In the genomic region with DNA sequence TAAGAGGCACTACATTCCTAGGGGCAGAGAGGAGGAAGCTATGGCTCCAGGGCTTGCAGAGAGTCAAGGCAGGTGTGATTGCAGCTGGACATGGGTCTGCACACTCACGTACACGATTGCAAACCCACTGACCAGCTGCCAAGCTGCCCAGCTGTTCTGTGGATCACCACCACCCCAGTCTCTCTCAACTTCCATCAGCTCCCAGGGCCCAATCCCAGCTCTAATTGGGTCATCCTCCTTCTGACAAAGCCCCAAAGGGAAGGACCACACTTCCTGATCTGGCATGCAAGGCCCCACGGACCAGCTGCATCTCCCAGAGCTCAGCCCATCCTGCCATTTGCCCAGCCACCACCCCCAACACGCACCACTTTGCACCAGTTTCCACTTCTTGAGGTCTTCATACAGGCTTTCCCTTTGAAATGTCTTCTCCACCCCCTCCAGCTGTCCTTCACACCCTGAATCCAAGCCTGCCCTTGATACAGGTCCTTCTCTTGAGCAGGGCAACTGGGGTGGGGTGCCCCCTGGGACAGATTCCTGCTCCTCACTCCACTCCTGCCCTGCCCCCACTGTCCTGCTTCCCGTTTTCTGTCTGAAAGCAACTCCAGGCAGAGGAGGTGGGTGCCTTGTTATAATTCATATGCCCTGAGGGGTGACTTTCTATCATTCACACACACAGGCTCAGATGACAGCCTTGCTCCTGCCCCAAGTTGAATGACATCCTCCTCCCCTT, we compare ENCODE assay signal across 11 cellular contexts.
DNase-seq lines count a peak whose midpoint lies in the region; ATAC-seq, FAIRE-seq and TF ChIP-seq lines count a peak whose summit lies in the region.
"Had no signal": no experiment of that assay in that cellular context is flagged by ENCODE, and none has a peak within 500 bp of the region (broad histone marks: within the 10 kb centered on the region; RNA-seq: fewer than 3 reads in every experiment).

No MANE protein-coding gene starts in this region.

- H3K36me3 Mint-ChIP-seq in CD4-positive, CD25-positive, alpha-beta regulatory T cell = no peaks in the 10 kb centered on the region
- H3K36me3 Mint-ChIP-seq in neural progenitor cell = no peaks in the 10 kb centered on the region

- H3K14ac ChIP-seq in IMR-90 (replicated peaks; ENCODE audit: low read depth, low read length) = no peak overlapping the region; the same call in 1 of the 2 replicates

- WGBS in IMR-90 (ENCODE audit: extremely low coverage in 2 of 2, insufficient read length in 1 of 2), 2 experiments = 86% methylated on average over 3 of the region's 5 CpGs; no CpG with 5 or more reads in 1 of the 2 experiments
- WGBS in pancreas, 2 donors = 82 to 87% methylated on average over 5 of the region's 5 CpGs

- H2BK5ac ChIP-seq in IMR-90 (ENCODE audit: low read depth, low read length, poor library complexity, severe bottlenecking) = no peak overlapping the region

- peaks cover 32 to 88% (median 70%) of the 10 kb centered on the region in 4 donors for H3K4me1 Mint-ChIP-seq in CD4-positive, CD25-positive, alpha-beta regulatory T cell
- peaks cover 28% of the 10 kb centered on the region for H3K4me1 Mint-ChIP-seq in neural progenitor cell

- H2AK9ac ChIP-seq in IMR-90 (replicated peaks; ENCODE audit: low read depth, low read length, poor library complexity) = no peak overlapping the region

- H3K56ac ChIP-seq in IMR-90 (ENCODE audit: extremely low read depth, insufficient read depth, low read length) = no peak overlapping the region

- peak overlapping the region; percentile 83 for H3K27ac ChIP-seq in CD4-positive, CD25-positive, alpha-beta regulatory T cell (ENCODE audit: insufficient read depth, low read length, poor library complexity, severe bottlenecking)
- H3K27ac ChIP-seq in IMR-90 (ENCODE audit: insufficient read depth, low read length) (no peak overlapping the region), ascending aorta (peak overlapping the region; percentile 97 to 99), neural progenitor cell (no peak overlapping the region), pancreas (no peak overlapping the region)

- no peak for TF ChIP-seq POLR2A in IMR-90 (IDR thresholded peaks at IDR 0.05; ENCODE audit: low read depth, low read length)

- H2AFZ ChIP-seq in IMR-90 (replicated peaks; ENCODE audit: low read length, poor library complexity) (no peak overlapping the region), neural progenitor cell (replicated peaks) (no peak overlapping the region)

- H4K5ac ChIP-seq in IMR-90 (ENCODE audit: low read depth, low read length) = no peak overlapping the region

- intact Hi-C loops in IMR-90 (cut with micrococcal nuclease) (loop anchor here (5.0 kb wide), 1 partner anchor 42 kb away; no protein-coding TSS in a partner anchor), ascending aorta (cut with DNase I) (loop anchor here (5.0 to 10.0 kb wide), 3 partner anchors 167 to 671 kb away; a partner anchor contains a TSS), pancreas (cut with DNase I) (no loop called here)

- no peak for ATAC-seq in CD4-positive, CD25-positive, alpha-beta regulatory T cell (ENCODE audit: low read depth in 2 of 2)
- ATAC-seq in IMR-90 (ENCODE audit: low read depth) = no peak
- no peak for ATAC-seq in pancreas
- no peak for ATAC-seq in GM19395 (IDR thresholded peaks at IDR 0.05; ENCODE audit: unreplicated experiment)

- FAIRE-seq in pancreas (lab: Jason Lieb, UNC) = no peak
- FAIRE-seq: keratinocyte had no signal

- DNase-seq in CD4-positive, CD25-positive, alpha-beta regulatory T cell = no peak
- DNase-seq in IMR-90 = peak; percentile 46
- no peak for DNase-seq in ascending aorta (ENCODE audit: low spot score in 2 of 2)
- DNase-seq in neural progenitor cell (ENCODE audit: low spot score) = no peak
- DNase-seq in GM10266 (ENCODE audit: extremely low spot score) = no peak
- DNase-seq in pancreas = no peak
- no peak for DNase-seq in NOMO-1 treated with DMSO at 0.1 percent for 48 hours (lab: John Stamatoyannopoulos, UW; ENCODE audit: unreplicated experiment)
- DNase-seq: body of pancreas, Calu3 had no signal

- in situ Hi-C loops in IMR-90 (cut with MboI; ENCODE audit: low sequenced_read_pairs) = no loop called here

- H3K23ac ChIP-seq in IMR-90 (ENCODE audit: low read depth, low read length) = no peak overlapping the region

- no peaks in the 10 kb centered on the region for H3K79me2 ChIP-seq in neural progenitor cell (ENCODE audit: low read depth)

- peak overlapping the region; percentile 90; the same call in 1 of the 2 replicates for H2BK120ac ChIP-seq in IMR-90 (ENCODE audit: low read depth, low read length)

- TF ChIP-seq RAD21 in IMR-90 (IDR thresholded peaks at IDR 0.05; ENCODE audit: low read length) = no peak

- H2BK20ac ChIP-seq in IMR-90 (ENCODE audit: low read depth, low read length) = peak overlapping the region; percentile 56; the same call in 1 of the 2 replicates

- no peaks in the 10 kb centered on the region for H3K27me3 Mint-ChIP-seq in CD4-positive, CD25-positive, alpha-beta regulatory T cell
- H3K27me3 Mint-ChIP-seq in neural progenitor cell (ENCODE audit: insufficient read depth, low read depth) = peaks cover 23% of the 10 kb centered on the region

- dilution Hi-C loops in IMR-90 (cut with HindIII; ENCODE audit: low sequenced_read_pairs, unreplicated experiment) = no loop called here

- H3K36me3 ChIP-seq in CD4-positive, CD25-positive, alpha-beta regulatory T cell (ENCODE audit: control insufficient read depth, insufficient read depth, low read length) = no peaks in the 10 kb centered on the region
- no peaks in the 10 kb centered on the region for H3K36me3 ChIP-seq in IMR-90 (ENCODE audit: control insufficient read depth, insufficient read depth, low read length)
- H3K36me3 ChIP-seq in ascending aorta = no peaks in the 10 kb centered on the region
- H3K36me3 ChIP-seq in neural progenitor cell = no peaks in the 10 kb centered on the region
- no peaks in the 10 kb centered on the region for H3K36me3 ChIP-seq in pancreas

- peak overlapping the region; percentile 57; the same call in 1 of the 2 replicates for H4K91ac ChIP-seq in IMR-90 (ENCODE audit: insufficient read depth, low read depth, low read length)

- H3K4me3 ChIP-seq in CD4-positive, CD25-positive, alpha-beta regulatory T cell (ENCODE audit: low read depth, low read length) = no peak overlapping the region
- H3K4me3 ChIP-seq in IMR-90 (ENCODE audit: insufficient read depth, low read depth, low read length) (no peak overlapping the region), ascending aorta (no peak overlapping the region), neural progenitor cell (no peak overlapping the region), pancreas (no peak overlapping the region)
- H3K4me3 ChIP-seq: body of pancreas had no signal

- no peaks in the 10 kb centered on the region for H3K9me3 ChIP-seq in CD4-positive, CD25-positive, alpha-beta regulatory T cell (ENCODE audit: control insufficient read depth in 2 of 2, low read length in 2 of 2)
- H3K9me3 ChIP-seq in IMR-90 (ENCODE audit: control insufficient read depth, insufficient read depth, low read length) = no peaks in the 10 kb centered on the region
- H3K9me3 ChIP-seq in ascending aorta = no peaks in the 10 kb centered on the region
- H3K9me3 ChIP-seq in neural progenitor cell (ENCODE audit: low read depth) = no peaks in the 10 kb centered on the region
- no peaks in the 10 kb centered on the region for H3K9me3 ChIP-seq in pancreas
- H3K9me3 ChIP-seq: body of pancreas had no signal

- H3K9me3 Mint-ChIP-seq in CD4-positive, CD25-positive, alpha-beta regulatory T cell = no peaks in the 10 kb centered on the region
- H3K9me3 Mint-ChIP-seq in neural progenitor cell = no peaks in the 10 kb centered on the region

- no TSS peak for BruUV-seq in IMR-90 (replicated peaks; lab: Mats Ljungman, UMichigan)

- H3K18ac ChIP-seq in IMR-90 (ENCODE audit: low read depth, low read length) = no peak overlapping the region

- H2BK15ac ChIP-seq in IMR-90 (ENCODE audit: low read depth, low read length) = peak overlapping the region; percentile 65; the same call in 2 of the 3 replicates

- H4K8ac ChIP-seq in IMR-90 (ENCODE audit: low read depth in 2 of 2, low read length in 2 of 2) = peak overlapping the region in 1 of 2 experiments; percentile 29; a peak in 2 of 4 replicates

- H4K20me1 ChIP-seq in IMR-90 (ENCODE audit: insufficient read depth, low read length) (0 out of 2 replicates have a peak, but pooled peaks cover 4% of the 10 kb centered on the region), neural progenitor cell (ENCODE audit: low read depth) (peaks cover 12% of the 10 kb centered on the region)

- CTCF ChIA-PET in IMR-90 (lab: Yijun Ruan, JAX) = interaction anchor here (1.2 to 1.6 kb wide), 2 partner anchors 10 to 85 kb away, joined by 4 to 5 read pairs; no protein-coding TSS in a partner anchor

- peaks cover 71% of the 10 kb centered on the region for H3K4me1 ChIP-seq in CD4-positive, CD25-positive, alpha-beta regulatory T cell (ENCODE audit: control insufficient read depth, insufficient read depth, low read length, poor library complexity, severe bottlenecking)
- H3K4me1 ChIP-seq in IMR-90 (ENCODE audit: control insufficient read depth, insufficient read depth, low read length) (peaks cover 23% of the 10 kb centered on the region), ascending aorta (peaks cover 4 to 20% of the 10 kb centered on the region in 2 donors), neural progenitor cell (peaks cover 9% of the 10 kb centered on the region), pancreas (peaks cover 0 to 16% (median 4%) of the 10 kb centered on the region in 3 donors)

- H3K9me1 ChIP-seq in IMR-90 (ENCODE audit: insufficient read depth, low read length) = peaks cover 30% of the 10 kb centered on the region

- peak overlapping the region; percentile 85 for H3K4ac ChIP-seq in IMR-90 (ENCODE audit: low read depth, low read length)

- POLR2A ChIA-PET in IMR-90 (lab: Charles Lee; ENCODE audit: unreplicated experiment) = no interaction called here

- H3K9ac ChIP-seq in IMR-90 (ENCODE audit: low read depth, low read length) (no peak overlapping the region), neural progenitor cell (no peak overlapping the region)

- TF ChIP-seq CTCF in IMR-90 (conservative IDR thresholded peaks at IDR 0.05; ENCODE audit: low read depth, low read length) (no peak), ascending aorta (IDR thresholded peaks at IDR 0.05) (no peak), neural progenitor cell (IDR thresholded peaks at IDR 0.05) (no peak), GM10266 (IDR thresholded peaks at IDR 0.05; ENCODE audit: control insufficient read depth, insufficient read depth, low read depth, missing control alignments) (no peak), pancreas (IDR thresholded peaks at IDR 0.05) (no peak)

- H3K27ac Mint-ChIP-seq in CD4-positive, CD25-positive, alpha-beta regulatory T cell = peak overlapping the region; percentile 84 to 88 (median 87)
- no peak overlapping the region for H3K27ac Mint-ChIP-seq in neural progenitor cell

- H3K4me3 Mint-ChIP-seq in CD4-positive, CD25-positive, alpha-beta regulatory T cell = peak overlapping the region; percentile 68 to 78 (median 73)
- peak overlapping the region; percentile 81 for H3K4me3 Mint-ChIP-seq in neural progenitor cell

- no peaks in the 10 kb centered on the region for H3K27me3 ChIP-seq in CD4-positive, CD25-positive, alpha-beta regulatory T cell (ENCODE audit: control insufficient read depth, insufficient read depth, low read length)
- H3K27me3 ChIP-seq in IMR-90 (ENCODE audit: control insufficient read depth, insufficient read depth, low read length) (no peaks in the 10 kb centered on the region), ascending aorta (no peaks in the 10 kb centered on the region), neural progenitor cell (peaks cover 60% of the 10 kb centered on the region), pancreas (no peaks in the 10 kb centered on the region)
- H3K27me3 ChIP-seq: body of pancreas had no signal

- no peaks in the 10 kb centered on the region for H3F3A ChIP-seq in neural progenitor cell (ENCODE audit: low read depth)

- no peak overlapping the region for H3K4me2 ChIP-seq in IMR-90 (ENCODE audit: low read depth, low read length)
- H3K4me2 ChIP-seq in neural progenitor cell = no peak overlapping the region

- peak overlapping the region; percentile 88 for H2AK5ac ChIP-seq in IMR-90 (ENCODE audit: low read depth, low read length)

- peaks cover 9 to 18% of the 10 kb centered on the region in 2 experiments for H3K79me1 ChIP-seq in IMR-90 (ENCODE audit: low read depth in 1 of 2, low read length in 2 of 2)

Comparison
In these comparisons a context has a peak if more than half of its experiments do, and no peak if none do; other contexts are left out.
1. H3K27ac ChIP-seq: peak in CD4-positive, CD25-positive, alpha-beta regulatory T cell (single experiment) and ascending aorta (2 of 2); none in IMR-90 (single experiment), neural progenitor cell (single experiment) and pancreas (0 of 4).
2. intact Hi-C loops: an anchor here in IMR-90 (5.0 kb wide) and ascending aorta (5.0 to 10.0 kb wide); none called in pancreas.